ENCODE assay signal across 1 cellular context in the genomic region with DNA sequence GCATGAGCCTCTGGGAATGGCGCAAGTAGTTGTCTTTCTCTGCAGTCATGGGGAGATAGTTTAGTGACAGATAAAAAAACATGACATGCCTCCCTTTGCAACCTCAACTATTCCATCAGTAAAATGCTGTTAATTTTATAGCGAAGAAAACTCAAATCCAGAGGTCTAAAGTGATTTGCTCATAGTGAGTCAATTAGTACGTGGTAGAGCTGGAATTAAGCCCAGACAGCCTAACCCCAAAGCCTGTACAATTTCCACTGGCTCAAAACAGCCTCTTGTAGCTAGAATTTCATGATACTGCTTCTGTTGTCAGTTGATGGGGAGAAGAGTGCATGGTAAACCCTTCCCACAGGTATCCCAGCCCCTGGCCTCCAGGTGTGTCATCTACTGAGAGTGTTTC.
TF ChIP-seq lines count a peak whose summit lies in the region.

No MANE protein-coding gene starts in this region.

TF ChIP-seq in IMR-90, 13 proteins besides CTCF, POLR2A, EP300 and RAD21 (continued from another document):
- TF ChIP-seq, protein P1, sequence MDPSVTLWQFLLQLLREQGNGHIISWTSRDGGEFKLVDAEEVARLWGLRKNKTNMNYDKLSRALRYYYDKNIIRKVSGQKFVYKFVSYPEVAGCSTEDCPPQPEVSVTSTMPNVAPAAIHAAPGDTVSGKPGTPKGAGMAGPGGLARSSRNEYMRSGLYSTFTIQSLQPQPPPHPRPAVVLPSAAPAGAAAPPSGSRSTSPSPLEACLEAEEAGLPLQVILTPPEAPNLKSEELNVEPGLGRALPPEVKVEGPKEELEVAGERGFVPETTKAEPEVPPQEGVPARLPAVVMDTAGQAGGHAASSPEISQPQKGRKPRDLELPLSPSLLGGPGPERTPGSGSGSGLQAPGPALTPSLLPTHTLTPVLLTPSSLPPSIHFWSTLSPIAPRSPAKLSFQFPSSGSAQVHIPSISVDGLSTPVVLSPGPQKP (IDR thresholded peaks at IDR 0.05; ENCODE audit: borderline replicate concordance, low read depth, low read length): no peak
- no peak for TF ChIP-seq USF2 (IDR thresholded peaks at IDR 0.05; ENCODE audit: low read depth, low read length)
